ENCODE assay signal across 8 cellular contexts in genomic region chr9:120714846-120715231, GRCh38. TPM values are rescaled to one million over a fixed set of nuclear protein-coding genes. Genes with fewer than 3 reads are reported as not detected.
DNase-seq lines count a peak whose midpoint lies in the region; ATAC-seq, FAIRE-seq and TF ChIP-seq lines count a peak whose summit lies in the region.

No MANE protein-coding gene starts in this region.

- no TSS peak for BruUV-seq in K562 (replicated peaks; lab: Mats Ljungman, UMichigan)

- 5% methylated on average over 21 of the region's 26 CpGs for WGBS in K562 (ENCODE audit: insufficient coverage, low coverage, missing lambda C conversion rate)
- WGBS in lung, 2 donors = 2 to 3% methylated on average over 25 to 26 of the region's 26 CpGs
- WGBS in urinary bladder = 1% methylated on average over 26 of the region's 26 CpGs

- POLR2A ChIA-PET in K562 (lab: Yijun Ruan, JAX) (interaction anchor here (0.6 to 1.2 kb wide), 6 partner anchors 9 to 358 kb away, joined by 3 to 7 read pairs (median 3); no protein-coding TSS in a partner anchor), GM10248 (lab: Yijun Ruan, JAX) (no interaction called here)

- H3K4me1 ChIP-seq in K562 (replicated peaks in 1 of 2; ENCODE audit: control insufficient read depth in 2 of 2, insufficient read depth in 2 of 2, low read length in 2 of 2) = peaks cover 19 to 29% of the 10 kb centered on the region in 2 experiments; a peak in 4 of 5 replicates
- H3K4me1 ChIP-seq in lung (ENCODE audit: control insufficient read depth in 2 of 2, insufficient read depth in 2 of 2, low read length in 2 of 2) = peaks cover 0 to 7% of the 10 kb centered on the region in 2 donors
- no peaks in the 10 kb centered on the region for H3K4me1 ChIP-seq in urinary bladder (ENCODE audit: insufficient read depth)

- in situ Hi-C loops in K562 (cut with MboI) = no loop called here

- CTCF ChIA-PET in K562 (lab: Yijun Ruan, JAX; ENCODE audit: low intra/inter-chr PET ratio) = no interaction called here
- CTCF ChIA-PET in GM10248 (lab: Yijun Ruan, JAX) = interaction anchor here (0.8 to 1.2 kb wide), 5 partner anchors 11 to 97 kb away, joined by 3 read pairs; no protein-coding TSS in a partner anchor

- FAIRE-seq in K562 (lab: Jason Lieb, UNC) = no peak

- DNase-seq in K562 (ENCODE audit: extremely low read depth in 1 of 4, low spot score in 3 of 4) (peak in 1 of 4 experiments; percentile 19), lung (ENCODE audit: low spot score) (no peak), NCI-H1048 (lab: John Stamatoyannopoulos, UW) (no peak), GM10248 (ENCODE audit: extremely low spot score) (no peak)

- TF ChIP-seq RAD21 in K562 (CRISPR knock-in tag; conservative IDR thresholded peaks at IDR 0.05 in 1 of 2, IDR thresholded peaks at IDR 0.05 in 1 of 2) = no peak

- no peaks in the 10 kb centered on the region; the same call in 1 of the 2 replicates for H4K20me1 ChIP-seq in K562 (replicated peaks; ENCODE audit: control insufficient read depth, insufficient read depth, low read length)

- H3K9me3 ChIP-seq in K562 (replicated peaks; ENCODE audit: control insufficient read depth, insufficient read depth, low read depth, low read length) = no peaks in the 10 kb centered on the region
- H3K9me3 ChIP-seq in lung (ENCODE audit: control insufficient read depth in 2 of 2, insufficient read depth in 1 of 2, low read length in 1 of 2) = no peaks in the 10 kb centered on the region

- TF ChIP-seq CTCF in K562 (IDR thresholded peaks at IDR 0.05 in 2 of 3, conservative IDR thresholded peaks at IDR 0.05 in 1 of 3; ENCODE audit: insufficient read depth in 2 of 3, low read depth in 1 of 3, low read length in 3 of 3) = no peak
- TF ChIP-seq CTCF in lung (IDR thresholded peaks at IDR 0.05; ENCODE audit: control extremely low read depth, extremely low read depth) = no peak
- TF ChIP-seq CTCF in GM10248 (IDR thresholded peaks at IDR 0.05; ENCODE audit: control extremely low read depth, extremely low read depth, low read depth, missing control alignments) = no peak

- peak overlapping the region; percentile 75 for H3K4me3 ChIP-seq in K562
- H3K4me3 ChIP-seq in lung = peak overlapping the region; percentile 64
- H3K4me3 ChIP-seq in urinary bladder (ENCODE audit: low read depth, low read length) = peak overlapping the region; percentile 82

- H3K27ac ChIP-seq in K562 (ENCODE audit: extremely low read depth, low read depth, low read length) = peak overlapping the region; percentile 61
- peak overlapping the region in 1 of 2 donors; percentile 82 for H3K27ac ChIP-seq in lung (ENCODE audit: low read depth in 1 of 2, low read length in 1 of 2)
- H3K27ac ChIP-seq in urinary bladder (ENCODE audit: low read depth) = peak overlapping the region; percentile 38

- H3K27me3 ChIP-seq in K562 (ENCODE audit: control insufficient read depth in 2 of 2, insufficient read depth in 2 of 2, low read length in 2 of 2) (no peaks in the 10 kb centered on the region), lung (ENCODE audit: control insufficient read depth, insufficient read depth) (no peaks in the 10 kb centered on the region)

- H3K9me1 ChIP-seq in K562 (ENCODE audit: control insufficient read depth, insufficient read depth, low read length) = no peaks in the 10 kb centered on the region

- H2AFZ ChIP-seq in K562 (ENCODE audit: low read depth, low read length) = peak overlapping the region; percentile 96

- no peak for TF ChIP-seq EP300 in K562 (IDR thresholded peaks at IDR 0.05; ENCODE audit: low read length)

- intact Hi-C loops in K562 (cut with micrococcal nuclease) = no loop called here

- peak overlapping the region; percentile 64 to 90; a peak in 3 of 4 replicates for H3K9ac ChIP-seq in K562 (ENCODE audit: insufficient read depth in 1 of 2, low read depth in 2 of 2, low read length in 2 of 2)

- no peak for TF ChIP-seq POLR2A in K562 (conservative IDR thresholded peaks at IDR 0.05)

- peak; percentile 31 for ATAC-seq in GM18517 (IDR thresholded peaks at IDR 0.05; ENCODE audit: unreplicated experiment)
- peak; percentile 6 for ATAC-seq in HG03097 (IDR thresholded peaks at IDR 0.05; ENCODE audit: low FRiP score, unreplicated experiment)
- ATAC-seq in K562 = peak; percentile 18
- ATAC-seq in lung (ENCODE audit: insufficient read depth, low FRiP score) = no peak
- no peak for ATAC-seq in GM21723 (IDR thresholded peaks at IDR 0.05; ENCODE audit: unreplicated experiment)

- H3K36me3 ChIP-seq in K562 (ENCODE audit: control insufficient read depth, insufficient read depth, low read length) = no peaks in the 10 kb centered on the region
- H3K36me3 ChIP-seq in lung (ENCODE audit: control insufficient read depth in 2 of 2, insufficient read depth in 2 of 2, low read length in 2 of 2) = no peaks in the 10 kb centered on the region
- H3K36me3 ChIP-seq in urinary bladder (ENCODE audit: insufficient read depth) = no peaks in the 10 kb centered on the region

- peak overlapping the region; percentile 73 for H3K4me2 ChIP-seq in K562 (ENCODE audit: insufficient read depth, low read length)

- H3K79me2 ChIP-seq in K562 (ENCODE audit: control insufficient read depth, insufficient read depth, low read length) = peaks cover 34% of the 10 kb centered on the region; the same call in 2 of the 3 replicates

TF ChIP-seq in K562, 482 proteins besides CTCF, POLR2A, EP300 and RAD21 (continues in another document):
- no peak for TF ChIP-seq ZNF3 (CRISPR knock-in tag; IDR thresholded peaks at IDR 0.05)
- TF ChIP-seq, protein P1, sequence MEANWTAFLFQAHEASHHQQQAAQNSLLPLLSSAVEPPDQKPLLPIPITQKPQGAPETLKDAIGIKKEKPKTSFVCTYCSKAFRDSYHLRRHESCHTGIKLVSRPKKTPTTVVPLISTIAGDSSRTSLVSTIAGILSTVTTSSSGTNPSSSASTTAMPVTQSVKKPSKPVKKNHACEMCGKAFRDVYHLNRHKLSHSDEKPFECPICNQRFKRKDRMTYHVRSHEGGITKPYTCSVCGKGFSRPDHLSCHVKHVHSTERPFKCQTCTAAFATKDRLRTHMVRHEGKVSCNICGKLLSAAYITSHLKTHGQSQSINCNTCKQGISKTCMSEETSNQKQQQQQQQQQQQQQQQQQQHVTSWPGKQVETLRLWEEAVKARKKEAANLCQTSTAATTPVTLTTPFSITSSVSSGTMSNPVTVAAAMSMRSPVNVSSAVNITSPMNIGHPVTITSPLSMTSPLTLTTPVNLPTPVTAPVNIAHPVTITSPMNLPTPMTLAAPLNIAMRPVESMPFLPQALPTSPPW (CRISPR knock-in tag; IDR thresholded peaks at IDR 0.05) = peak; percentile 5; the same call in 1 of the 2 replicates
- peak; percentile 33; the same call in 1 of the 2 replicates for TF ChIP-seq SMARCA4 (IDR thresholded peaks at IDR 0.05)
- no peak for TF ChIP-seq PPARD (CRISPR knock-in tag; IDR thresholded peaks at IDR 0.05)
- peak; percentile 75 for TF ChIP-seq PHF20 (IDR thresholded peaks at IDR 0.05; ENCODE audit: partially characterized antibody)
- TF ChIP-seq NFRKB (IDR thresholded peaks at IDR 0.05; ENCODE audit: low read depth) = no peak
- TF ChIP-seq U2AF1 (optimal IDR thresholded peaks at IDR 0.05; ENCODE audit: low read depth, low read length) = no peak
- TF ChIP-seq ZC3H4 (CRISPR knock-in tag; IDR thresholded peaks at IDR 0.05; ENCODE audit: borderline replicate concordance) = no peak
- TF ChIP-seq NFE2 (IDR thresholded peaks at IDR 0.05; ENCODE audit: low read depth) = no peak
- TF ChIP-seq SOX6 (IDR thresholded peaks at IDR 0.05) = 0 out of 2 replicates have a peak, but pooled peaks have one; percentile 14
- no peak for TF ChIP-seq SMAD1 (IDR thresholded peaks at IDR 0.05; ENCODE audit: low read depth, low read length, partially characterized antibody)
- peak; percentile 10 to 41; a peak in 2 of 4 replicates for TF ChIP-seq MAZ (CRISPR knock-in tag; conservative IDR thresholded peaks at IDR 0.05 in 1 of 2, IDR thresholded peaks at IDR 0.05 in 1 of 2)
- peak; percentile 13 for TF ChIP-seq DACH1 (IDR thresholded peaks at IDR 0.05; ENCODE audit: partially characterized antibody)
- 0 out of 2 replicates have a peak, but pooled peaks have one; percentile 4 for TF ChIP-seq HOMEZ (CRISPR knock-in tag; IDR thresholded peaks at IDR 0.05)

RNA-seq across cellular contexts. Expression of gene MEGF9, which starts 0.6 kb away (rescaled TPM):
- total RNA-seq in K562 (2011; cell fraction: chromatin; rRNA removed; ENCODE audit: low replicate concordance) = 2.3 and 4.4 TPM in 2 replicates
- 2.2 and 3.2 TPM in 2 replicates for total RNA-seq in K562 (2011; cell fraction: nucleolus; rRNA removed)
- 5.2 and 10.3 TPM in 2 replicates for total RNA-seq in K562 (2011; cell fraction: nucleoplasm; rRNA removed)
- total RNA-seq in K562 (2014; rRNA removed) (3.3 and 3.7 TPM in 2 replicates), K562 (2014; rRNA removed; fragmentation: Illumina TruSeq; extraction: Trizol) (5.7 and 5.8 TPM in 2 replicates), K562 (2015; rRNA removed; fragmentation: Illumina TruSeq; extraction: Trizol) (4.3 TPM in 2 replicates), K562 (2021) (5.2 TPM in 2 replicates), lung (10 to 100 TPM; 22.0 to 48.3 TPM), urinary bladder (18.3 TPM)
- polyA plus RNA-seq in K562 (2011; rRNA removed) (2.5 and 3.8 TPM in 2 replicates), K562 (2014; fragmentation: Illumina TruSeq; extraction: Trizol) (5.6 and 6.2 TPM in 2 replicates), K562 (2014; fragmentation: Nextera tagmentation; extraction: Ambion mirVana) (1 to 10 TPM; 2.1 to 2.3 TPM), K562 (2014; rRNA removed) (3.5 TPM in 2 replicates), lung (10 to 100 TPM; 19.2 to 39.2 TPM), urinary bladder (9.7 TPM)
- polyA plus RNA-seq in K562 (2011; cell fraction: cytosol; rRNA removed) = 1.4 and 1.9 TPM in 2 replicates
- polyA plus RNA-seq in K562 (2011; cell fraction: nucleus; rRNA removed) = 0.86 and 0.88 TPM in 2 replicates
- 4.4 and 5.3 TPM in 2 replicates for polyA plus RNA-seq in K562 (2012)
- 4.6 and 5.8 TPM in 2 replicates for polyA minus RNA-seq in K562 (2011; rRNA and poly(A)+ RNA removed)
- 3.9 and 4.0 TPM in 2 replicates for polyA minus RNA-seq in K562 (2011; cell fraction: cytosol; rRNA and poly(A)+ RNA removed)
- 0.81 and 1.1 TPM in 2 replicates for polyA minus RNA-seq in K562 (2011; cell fraction: nucleus; rRNA and poly(A)+ RNA removed)

Comparison
In these comparisons a context has a peak if more than half of its experiments do, and no peak if none do; other contexts are left out.
1. ATAC-seq: peak in GM18517 (single experiment), HG03097 (single experiment) and K562 (single experiment); none in lung (single experiment) and GM21723 (single experiment).
2. Peak in every context shown above with its lines, with median percentiles within 50 percentile points of each other: H3K4me3 ChIP-seq.